ENCODE assay signal across 10 cellular contexts in the genomic region with DNA sequence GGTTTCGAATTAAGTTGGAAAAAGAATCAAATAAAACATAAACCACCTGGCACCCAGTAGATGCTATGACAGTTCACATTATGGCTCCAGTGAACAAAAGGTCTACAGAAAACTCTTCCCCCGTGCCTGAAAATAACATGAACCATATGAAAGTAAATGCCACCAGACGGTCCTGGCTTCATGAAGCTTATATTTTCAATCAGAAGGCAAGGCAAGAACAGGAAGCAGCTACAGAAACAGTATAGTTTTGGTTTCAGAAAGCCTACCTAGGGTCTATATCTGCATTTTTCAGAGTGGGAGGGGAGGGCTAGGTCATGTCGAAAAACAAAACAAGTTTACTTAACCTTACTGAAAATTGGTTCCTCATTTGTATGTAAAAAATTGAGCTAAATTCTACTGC. TPM values are rescaled to one million over a fixed set of nuclear protein-coding genes. Genes with fewer than 3 reads are reported as not detected.
DNase-seq lines count a peak whose midpoint lies in the region; ATAC-seq and TF ChIP-seq lines count a peak whose summit lies in the region.
"Had no signal": no experiment of that assay in that cellular context is flagged by ENCODE, and none has a peak within 500 bp of the region (broad histone marks: within the 10 kb centered on the region; RNA-seq: fewer than 3 reads in every experiment).

No MANE protein-coding gene starts in this region.

- no peak overlapping the region for H3K4me3 ChIP-seq in breast epithelium

- H3K27me3 ChIP-seq in breast epithelium: no peaks in the 10 kb centered on the region

- intact Hi-C loops in dendritic cell treated with granulocyte-macrophage colony-stimulating factor and Interleukin-4, amounts not matched to agents 40 ng/mL and 50 ng/mL, for 4 days (cut with micrococcal nuclease): loop anchor here (2.0 kb wide), 2 partner anchors 95 to 161 kb away; a partner anchor contains a TSS
- intact Hi-C loops in breast epithelium (cut with DNase I; ENCODE audit: low total_unique reads): no loop called here

- no peak overlapping the region for H3K27ac ChIP-seq in breast epithelium

- H3K36me3 ChIP-seq in breast epithelium: no peaks in the 10 kb centered on the region

- TF ChIP-seq POLR2A in breast epithelium (IDR thresholded peaks at IDR 0.05): no peak

- H3K36me3 Mint-ChIP-seq in dendritic cell treated with granulocyte-macrophage colony-stimulating factor and Interleukin-4, amounts not matched to agents 40 ng/mL and 50 ng/mL, for 4 days (ENCODE audit: low read depth): peaks cover 37% of the 10 kb centered on the region

- ATAC-seq in GM18517 (IDR thresholded peaks at IDR 0.05; ENCODE audit: unreplicated experiment): peak; percentile 68
- peak; percentile 74 for ATAC-seq in GM21423 (IDR thresholded peaks at IDR 0.05; ENCODE audit: unreplicated experiment)
- ATAC-seq in HG03432 (IDR thresholded peaks at IDR 0.05; ENCODE audit: unreplicated experiment): peak; percentile 77

- H3K27ac Mint-ChIP-seq in dendritic cell treated with granulocyte-macrophage colony-stimulating factor and Interleukin-4, amounts not matched to agents 40 ng/mL and 50 ng/mL, for 4 days: peak overlapping the region; percentile 80

- no peak for TF ChIP-seq CTCF in breast epithelium (IDR thresholded peaks at IDR 0.05)

- H3K9me3 ChIP-seq in breast epithelium: no peaks in the 10 kb centered on the region

- H3K4me1 ChIP-seq in breast epithelium: no peaks in the 10 kb centered on the region

- no peak for DNase-seq in stimulated activated CD4-positive, alpha-beta T cell treated with anti-CD3 and anti-CD28 coated beads, Interleukin-4, amount 100 ng/mL, for 24 hours
- DNase-seq in breast epithelium (ENCODE audit: low spot score in 2 of 2) (no peak), GDM1 (lab: John Stamatoyannopoulos, UW) (no peak), mucosa of gallbladder (ENCODE audit: low spot score) (no peak)
- DNase-seq: activated gamma-delta T cell, NCI-H510A treated with DMSO at 0.1 percent for 48 hours had no signal

- peaks cover 53% of the 10 kb centered on the region for H3K4me1 Mint-ChIP-seq in dendritic cell treated with granulocyte-macrophage colony-stimulating factor and Interleukin-4, amounts not matched to agents 40 ng/mL and 50 ng/mL, for 4 days (ENCODE audit: low read depth)

- H3K4me3 Mint-ChIP-seq in dendritic cell treated with granulocyte-macrophage colony-stimulating factor and Interleukin-4, amounts not matched to agents 40 ng/mL and 50 ng/mL, for 4 days: no peak overlapping the region

- peaks cover 9% of the 10 kb centered on the region for H3K27me3 Mint-ChIP-seq in dendritic cell treated with granulocyte-macrophage colony-stimulating factor and Interleukin-4, amounts not matched to agents 40 ng/mL and 50 ng/mL, for 4 days

- H3K9me3 Mint-ChIP-seq in dendritic cell treated with granulocyte-macrophage colony-stimulating factor and Interleukin-4, amounts not matched to agents 40 ng/mL and 50 ng/mL, for 4 days: no peaks in the 10 kb centered on the region

RNA-seq across cellular contexts. Expression of a gene that starts 9.8 kb away (rescaled TPM):
- total RNA-seq in breast epithelium: 10 to 100 TPM; 20.3 to 26.6 (median 24.2) TPM
- 13.6 TPM for total RNA-seq in mucosa of gallbladder
